In the genomic region with DNA sequence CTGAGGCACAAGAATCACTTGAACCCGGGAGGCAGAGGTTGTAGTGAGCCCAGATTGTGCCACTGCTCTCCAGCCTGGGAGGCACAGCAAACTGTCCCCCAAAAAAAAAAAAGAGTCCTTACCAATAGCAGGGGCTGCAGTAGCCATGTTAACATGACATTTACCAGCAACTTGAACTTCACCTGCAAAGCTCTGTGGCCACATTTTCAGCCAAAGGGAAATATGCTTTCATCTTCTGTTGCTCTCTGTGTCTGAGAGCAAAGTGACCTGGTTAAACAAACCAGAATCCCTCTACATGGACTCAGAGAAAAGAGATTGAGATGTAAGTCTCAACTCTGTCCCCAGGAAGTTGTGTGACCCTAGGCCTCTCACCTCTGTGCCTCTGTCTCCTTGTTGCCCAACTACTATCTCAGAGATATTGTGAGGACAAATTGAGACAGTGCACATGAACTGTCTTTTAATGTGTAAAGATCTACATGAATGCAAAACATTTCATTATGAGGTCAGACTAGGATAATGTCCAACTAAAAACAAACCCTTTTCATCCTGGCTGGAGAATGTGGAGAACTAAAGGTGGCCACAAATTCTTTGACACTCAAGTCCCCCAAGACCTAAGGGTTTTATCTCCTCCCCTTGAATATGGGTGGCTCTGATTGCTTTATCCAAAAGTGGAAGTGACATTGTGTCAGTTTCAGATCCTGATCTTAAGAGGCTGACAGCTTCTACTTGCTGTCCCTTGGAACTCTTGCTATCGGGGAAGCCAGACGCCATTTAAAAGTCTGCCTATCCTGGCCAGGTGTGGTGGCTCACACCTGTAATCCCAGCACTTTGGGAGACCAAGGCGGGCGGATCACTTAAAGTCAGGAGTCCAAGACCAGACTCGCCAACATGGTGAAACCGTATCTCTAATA, we compare ENCODE assay signal across 19 cellular contexts. TPM values are rescaled to one million over a fixed set of nuclear protein-coding genes. Genes with fewer than 3 reads are reported as not detected.
DNase-seq lines count a peak whose midpoint lies in the region; ATAC-seq, FAIRE-seq and TF ChIP-seq lines count a peak whose summit lies in the region.
"Had no signal": no experiment of that assay in that cellular context is flagged by ENCODE, and none has a peak within 500 bp of the region (broad histone marks: within the 10 kb centered on the region; RNA-seq: fewer than 3 reads in every experiment).

No MANE protein-coding gene starts in this region.

- TF ChIP-seq POLR2A in GM12891 (IDR thresholded peaks at IDR 0.05; ENCODE audit: low read depth, low read length) (no peak), GM12878 (IDR thresholded peaks at IDR 0.05; ENCODE audit: low read depth, low read length) (no peak)

- no peak overlapping the region for H3K4me2 ChIP-seq in GM12878 (ENCODE audit: control insufficient read depth, insufficient read depth)

- no peaks in the 10 kb centered on the region for H3K36me3 ChIP-seq in GM12878 (ENCODE audit: control insufficient read depth in 2 of 2, insufficient read depth in 2 of 2, low read length in 1 of 2)
- H3K36me3 ChIP-seq: HAP-1, Peyer's patch had no signal

- no peaks in the 10 kb centered on the region for H4K20me1 ChIP-seq in GM12878 (ENCODE audit: control insufficient read depth, insufficient read depth)

- CTCF ChIA-PET in GM12878 (lab: Yijun Ruan, JAX), result interaction anchor here (0.6 to 1.8 kb wide), 2 partner anchors 13 to 610 kb away, joined by 3 to 5 read pairs; no protein-coding TSS in a partner anchor

- H3K4me3 ChIP-seq in GM12878, result no peak overlapping the region
- H3K4me3 ChIP-seq: body of pancreas, HAP-1, Peyer's patch, upper lobe of left lung had no signal

- no TSS peak for BruUV-seq in GM12878 (replicated peaks; lab: Mats Ljungman, UMichigan)

- no peak overlapping the region; the same call in 1 of the 2 replicates for H2AFZ ChIP-seq in GM12878 (ENCODE audit: control insufficient read depth, low read depth, low read length)

- H3K4me3 Mint-ChIP-seq in naive B cell, result peak overlapping the region in 4 of 8 donors; percentile 19 to 57 (median 28)
- H3K4me3 Mint-ChIP-seq: stimulated activated naive CD8-positive, alpha-beta T cell treated with anti-CD3 and anti-CD28 coated beads, Interleukin-15, amount 100 ng/mL, for 72 hours had no signal

- H3K27me3 Mint-ChIP-seq in naive B cell, result no peaks in the 10 kb centered on the region
- H3K27me3 Mint-ChIP-seq: stimulated activated naive CD8-positive, alpha-beta T cell treated with anti-CD3 and anti-CD28 coated beads, Interleukin-15, amount 100 ng/mL, for 72 hours had no signal

- no peak overlapping the region for H3K27ac ChIP-seq in GM12878 (ENCODE audit: control insufficient read depth, insufficient read depth)
- H3K27ac ChIP-seq: body of pancreas, Peyer's patch had no signal

- RAD21 ChIA-PET in GM12878 (lab: Charles Lee; ENCODE audit: unreplicated experiment), result no interaction called here

- TF ChIP-seq EP300 in GM12878 (IDR thresholded peaks at IDR 0.05; ENCODE audit: borderline replicate concordance in 1 of 2, control insufficient read depth in 1 of 2, low read depth in 2 of 2, low read length in 2 of 2), result no peak

- peak; percentile 57 for ATAC-seq in GM12878
- ATAC-seq in naive B cell (ENCODE audit: low read depth in 2 of 2), result peak; percentile 95 to 96
- ATAC-seq in GM21360 (IDR thresholded peaks at IDR 0.05; ENCODE audit: unreplicated experiment), result no peak
- ATAC-seq: body of pancreas; left lobe of liver; stimulated activated naive CD8-positive, alpha-beta T cell treated with anti-CD3 and anti-CD28 coated beads, Interleukin-15, amount 100 ng/mL, for 72 hours had no signal

- H3K27ac Mint-ChIP-seq in naive B cell, result peak overlapping the region in 5 of 6 donors; percentile 59 to 89 (median 85)

- H3K4me1 ChIP-seq in GM12878 (ENCODE audit: control insufficient read depth, insufficient read depth, low read length), result peaks cover 5% of the 10 kb centered on the region
- H3K4me1 ChIP-seq: body of pancreas, HAP-1, Peyer's patch had no signal

- no peak overlapping the region for H3K9ac ChIP-seq in GM12878 (ENCODE audit: control insufficient read depth, insufficient read depth, low read length)

- SMC1A ChIA-PET in GM12878 (lab: Charles Lee; ENCODE audit: uncharacterized antibody, unreplicated experiment), result interaction anchor here (0.6 to 2.8 kb wide), 2 partner anchors 13 to 72 kb away, joined by 3 to 8 read pairs; no protein-coding TSS in a partner anchor

- POLR2A ChIA-PET in GM12878 (lab: Charles Lee), result no interaction called here

- H3K36me3 Mint-ChIP-seq in naive B cell, result no peaks in the 10 kb centered on the region

- H3K27me3 ChIP-seq in GM12878 (replicated peaks in 1 of 2; ENCODE audit: control insufficient read depth in 2 of 2, insufficient read depth in 2 of 2, low read length in 1 of 2), result no peaks in the 10 kb centered on the region
- H3K27me3 ChIP-seq: body of pancreas, Peyer's patch, upper lobe of left lung had no signal

- no peaks in the 10 kb centered on the region for H3K79me2 ChIP-seq in GM12878 (ENCODE audit: control insufficient read depth, insufficient read depth, low read length)

- peaks cover 7 to 12% (median 11%) of the 10 kb centered on the region in 3 donors for H3K4me1 Mint-ChIP-seq in naive B cell

- DNase-seq in GM12891 (ENCODE audit: insufficient read length, low spot score) (no peak), NOMO-1 treated with DMSO at 0.1 percent for 48 hours (lab: John Stamatoyannopoulos, UW; ENCODE audit: unreplicated experiment) (peak; percentile 83), GM12878 (ENCODE audit: low read depth, low spot score) (no peak), naive B cell (peak; percentile 34), NCI-H510A (lab: John Stamatoyannopoulos, UW) (no peak), HPDE6-E6E7 (ENCODE audit: extremely low spot score) (no peak), GM19239 (ENCODE audit: insufficient read length, low spot score) (no peak)
- DNase-seq: activated CD4-positive, alpha-beta T cell treated with anti-CD3 and anti-CD28 coated beads for 1 hour; body of pancreas; NCI-H1436; NCI-H748 treated with DMSO at 0.1 percent for 48 hours; Peyer's patch; small intestine; stimulated activated naive CD8-positive, alpha-beta T cell treated with anti-CD3 and anti-CD28 coated beads, Interleukin-15, amount 100 ng/mL, for 72 hours had no signal

- no peak for TF ChIP-seq RAD21 in GM12878 (IDR thresholded peaks at IDR 0.05; ENCODE audit: insufficient read depth, low read depth, low read length)

- in situ Hi-C loops in GM12878 (cut with MboI), result no loop called here

- peaks cover 4% of the 10 kb centered on the region; the same call in 2 of the 3 replicates for H3K9me3 ChIP-seq in GM12878 (replicated peaks; ENCODE audit: control insufficient read depth, insufficient read depth, low read length)
- H3K9me3 ChIP-seq: body of pancreas, HAP-1, Peyer's patch, upper lobe of left lung had no signal

- WGBS in GM12878 (ENCODE audit: insufficient coverage, insufficient replicate concordance, low lambda C conversion rate, missing lambda C conversion rate), result 74% methylated on average over 7 of the region's 7 CpGs

- FAIRE-seq in GM12891 (lab: Jason Lieb, UNC) (peak; percentile 20), GM12878 (lab: Jason Lieb, UNC) (no peak), GM19239 (lab: Jason Lieb, UNC) (no peak)
- FAIRE-seq: HTR-8/SVneo, small intestine had no signal

- H3K9me3 Mint-ChIP-seq in naive B cell, result peaks cover 0 to 3% (median 0%) of the 10 kb centered on the region in 7 donors
- H3K9me3 Mint-ChIP-seq: stimulated activated naive CD8-positive, alpha-beta T cell treated with anti-CD3 and anti-CD28 coated beads, Interleukin-15, amount 100 ng/mL, for 72 hours had no signal

- no peak for TF ChIP-seq CTCF in GM12878 (IDR thresholded peaks at IDR 0.05 in 2 of 3, conservative IDR thresholded peaks at IDR 0.05 in 1 of 3; ENCODE audit: control insufficient read depth in 2 of 3, extremely low read depth in 1 of 3, insufficient read depth in 1 of 3, low read depth in 3 of 3, low read length in 3 of 3)

- intact Hi-C loops in GM12878 (cut with micrococcal nuclease; ENCODE audit: unreplicated experiment), result no loop called here

RNA-seq across cellular contexts. Expression of a gene that starts 24.7 kb away (rescaled TPM):
- polyA plus RNA-seq in GM12891 (2012; ENCODE audit: low read depth, missing spikeins), result 13.0 TPM
- total RNA-seq in GM12878 (2013; cell fraction: nucleolus; rRNA removed), result 75.0 TPM in 2 replicates
- 25.3 and 28.0 TPM in 2 replicates for total RNA-seq in GM12878 (2014; rRNA removed)
- total RNA-seq in GM12878 (2014; rRNA removed; fragmentation: Illumina TruSeq; extraction: Trizol), result 15.3 and 17.3 TPM in 2 replicates
- total RNA-seq in GM12878 (2021), result 17.0 and 18.6 TPM in 2 replicates
- 12.3 TPM for polyA plus RNA-seq in GM12878 (2011; ENCODE audit: low read depth)
- 35.2 and 43.4 TPM in 2 replicates for polyA plus RNA-seq in GM12878 (2011; rRNA removed)
- 46.5 and 63.0 TPM in 2 replicates for polyA plus RNA-seq in GM12878 (2011; cell fraction: cytosol; rRNA removed)
- polyA plus RNA-seq in GM12878 (2011; cell fraction: nucleus; rRNA removed), result 59.7 and 68.9 TPM in 2 replicates
- polyA plus RNA-seq in GM12878 (2012), result 16.2 and 20.4 TPM in 2 replicates
- 10.4 and 16.2 TPM in 2 replicates for polyA plus RNA-seq in GM12878 (2014; fragmentation: Illumina TruSeq; extraction: Trizol)
- 10 to 100 TPM in 1 of 2 experiments, 1 to 10 TPM in 1; 9.0 to 11.3 TPM for polyA plus RNA-seq in GM12878 (2014; fragmentation: Nextera tagmentation; extraction: Ambion mirVana)
- polyA plus RNA-seq in GM12878 (2014; rRNA removed), result 28.4 and 31.7 TPM in 2 replicates
- polyA plus RNA-seq in GM12878 (2016; fragmentation: Nextera tagmentation; extraction: Ambion mirVana), result 10 to 100 TPM; 22.4 to 27.4 TPM
- 54.9 and 57.2 TPM in 2 replicates for polyA minus RNA-seq in GM12878 (2011; rRNA and poly(A)+ RNA removed)
- 9.9 and 10.8 TPM in 2 replicates for polyA minus RNA-seq in GM12878 (2011; cell fraction: cytosol; rRNA and poly(A)+ RNA removed)
- polyA minus RNA-seq in GM12878 (2011; cell fraction: nucleus; rRNA and poly(A)+ RNA removed), result 25.8 and 32.5 TPM in 2 replicates
- 10 to 100 TPM; 11.2 to 23.3 (median 15.6) TPM for polyA plus RNA-seq in naive B cell (ENCODE audit: low read depth in 6 of 6)

RNA-seq across cellular contexts. Expression of a gene that starts 52.6 kb away (rescaled TPM):
- 0.45 TPM for polyA plus RNA-seq in GM12891 (2012; ENCODE audit: low read depth, missing spikeins)
- total RNA-seq in GM12878 (2013; cell fraction: nucleolus; rRNA removed), result 6.4 and 9.1 TPM in 2 replicates
- total RNA-seq in GM12878 (2014; rRNA removed) (1.5 and 2.2 TPM in 2 replicates), GM12878 (2014; rRNA removed; fragmentation: Illumina TruSeq; extraction: Trizol) (1.7 and 1.8 TPM in 2 replicates), GM12878 (2021) (1.5 and 2.2 TPM in 2 replicates)
- 0.43 TPM for polyA plus RNA-seq in GM12878 (2011; ENCODE audit: low read depth)
- polyA plus RNA-seq in GM12878 (2011; rRNA removed) (1.7 and 2.2 TPM in 2 replicates), GM12878 (2014; fragmentation: Illumina TruSeq; extraction: Trizol) (2.6 and 2.7 TPM in 2 replicates), GM12878 (2014; fragmentation: Nextera tagmentation; extraction: Ambion mirVana) (1 to 10 TPM in 1 of 2 experiments, under 1 TPM in 1; 0.99 to 1.2 TPM), GM12878 (2014; rRNA removed) (1.4 and 1.5 TPM in 2 replicates), GM12878 (2016; fragmentation: Nextera tagmentation; extraction: Ambion mirVana) (1 to 10 TPM in 1 of 2 experiments, under 1 TPM in 1; 0.74 to 1.2 TPM), naive B cell (ENCODE audit: low read depth in 6 of 6) (1 to 10 TPM in 5 of 6 donors, under 1 TPM in 1; 0.10 to 3.2 (median 1.4) TPM)
- polyA plus RNA-seq in GM12878 (2011; cell fraction: cytosol; rRNA removed), result 1.3 and 1.8 TPM in 2 replicates
- polyA plus RNA-seq in GM12878 (2011; cell fraction: nucleus; rRNA removed), result 1.5 and 1.8 TPM in 2 replicates
- 0.60 and 1.3 TPM in 2 replicates for polyA plus RNA-seq in GM12878 (2012)
- 1.2 and 2.0 TPM in 2 replicates for polyA minus RNA-seq in GM12878 (2011; rRNA and poly(A)+ RNA removed)
- 0.67 and 0.73 TPM in 2 replicates for polyA minus RNA-seq in GM12878 (2011; cell fraction: cytosol; rRNA and poly(A)+ RNA removed)
- polyA minus RNA-seq in GM12878 (2011; cell fraction: nucleus; rRNA and poly(A)+ RNA removed), result 1.2 and 2.8 TPM in 2 replicates

Comparison
In these comparisons a context has a peak if more than half of its experiments do, and no peak if none do; other contexts are left out.
1. DNase-seq: peak in NOMO-1 treated with DMSO at 0.1 percent for 48 hours (single experiment) and naive B cell (single experiment); none in GM12891 (single experiment), GM12878 (single experiment), NCI-H510A (single experiment), HPDE6-E6E7 (single experiment) and GM19239 (single experiment).